Comparison of ENCODE assay signal across 26 cellular contexts in the genomic region with DNA sequence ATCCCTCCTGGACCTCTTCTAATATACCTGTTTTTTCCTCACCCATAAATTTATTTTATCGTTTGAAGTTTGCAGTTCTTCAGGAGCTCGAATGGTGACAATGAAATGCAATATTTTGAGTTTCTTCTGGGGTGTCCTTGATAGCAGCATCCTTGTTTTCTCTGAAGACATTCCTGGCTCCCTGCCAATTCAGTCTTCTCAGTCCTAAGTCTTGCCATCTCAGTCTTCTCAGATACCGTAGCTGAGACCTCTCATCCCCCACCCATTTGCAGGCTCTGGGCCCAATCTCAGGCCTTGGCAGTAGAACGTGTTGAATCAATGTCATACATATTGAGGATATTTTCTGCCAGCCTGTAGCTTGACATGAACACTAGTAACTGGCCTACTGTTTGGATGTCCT.
"Had no signal": no experiment of that assay in that cellular context is flagged by ENCODE, and none has a peak within 500 bp of the region (broad histone marks: within the 10 kb centered on the region; RNA-seq: fewer than 3 reads in every experiment).

No MANE protein-coding gene starts in this region.

- ATAC-seq: foreskin keratinocyte, gastroesophageal sphincter, heart left ventricle, left colon, left lung, left ventricle myocardium superior, lower lobe of right lung, mucosa of descending colon had no signal

- H3K36me3 Mint-ChIP-seq: immature natural killer cell, memory B cell, naive B cell had no signal

- H3K27me3 Mint-ChIP-seq: memory B cell, naive B cell had no signal

- H3K9me3 ChIP-seq: esophagus muscularis mucosa, gastroesophageal sphincter, heart left ventricle, left lung, lower lobe of right lung, mucosa of descending colon had no signal

- H3K4me1 Mint-ChIP-seq: immature natural killer cell, memory B cell, naive B cell had no signal

- H3K4me1 ChIP-seq: esophagus muscularis mucosa, foreskin keratinocyte, gastroesophageal sphincter, heart left ventricle, left lung, lower lobe of right lung had no signal

- H2AFZ ChIP-seq: hepatocyte had no signal

- H3K4me3 Mint-ChIP-seq: immature natural killer cell, memory B cell, naive B cell had no signal

- H3K36me3 ChIP-seq: esophagus muscularis mucosa, gastroesophageal sphincter, heart left ventricle, left lung, lower lobe of right lung had no signal

- H3K9me3 Mint-ChIP-seq: immature natural killer cell, memory B cell, naive B cell had no signal

- H3K4me2 ChIP-seq: hepatocyte had no signal

- H3K27ac ChIP-seq: coronary artery, dorsolateral prefrontal cortex, esophagus muscularis mucosa, foreskin keratinocyte, gastroesophageal sphincter, heart left ventricle, hepatocyte, left lung, lower lobe of right lung had no signal

- H3K27me3 ChIP-seq: dorsolateral prefrontal cortex, esophagus muscularis mucosa, gastroesophageal sphincter, heart left ventricle, hepatocyte, left lung had no signal

- H3K4me3 ChIP-seq: coronary artery, dorsolateral prefrontal cortex, esophagus muscularis mucosa, gastroesophageal sphincter, heart left ventricle, hepatocyte, left lung, lower lobe of right lung, mucosa of descending colon had no signal

- FAIRE-seq: colon, endothelial cell of umbilical vein, frontal cortex, kidney had no signal

- H3K27ac Mint-ChIP-seq: immature natural killer cell, memory B cell, naive B cell had no signal

- H3K79me2 ChIP-seq: hepatocyte had no signal

- DNase-seq: dermis blood vessel endothelial cell; dorsolateral prefrontal cortex; effector CD4-positive, alpha-beta T cell; effector memory CD4-positive, alpha-beta T cell; foreskin keratinocyte; heart left ventricle; hypothalamus; immature natural killer cell; islet precursor cell; kidney; kidney glomerular epithelial cell; left colon; left lung; left ventricle myocardium superior; lower lobe of right lung; mesendoderm; mucosa of descending colon; naive B cell had no signal
